ENCODE assay signal across 8 cellular contexts in genomic region chr11:1308745-1309497, GRCh38. TPM values are rescaled to one million over a fixed set of nuclear protein-coding genes. Genes with fewer than 3 reads are reported as not detected.
A peak's percentile ranks its signal among the peaks of the same experiment; 100 is the strongest.
DNase-seq lines count a peak whose midpoint lies in the region; ATAC-seq and TF ChIP-seq lines count a peak whose summit lies in the region.

No MANE protein-coding gene starts in this region.

- no peaks in the 10 kb centered on the region; the same call in 1 of the 2 replicates for H3K79me2 ChIP-seq in KMS-11 (ENCODE audit: insufficient read depth, low read depth)

- H3K4me3 ChIP-seq in KMS-11 (IDR thresholded peaks at IDR 0.05; ENCODE audit: insufficient read depth, low read depth, low read length) (no peak overlapping the region), urinary bladder (ENCODE audit: low read depth, low read length) (peak overlapping the region; percentile 97)

- H3K27me3 ChIP-seq in KMS-11 (ENCODE audit: insufficient read depth, low read depth): no peaks in the 10 kb centered on the region; the same call in 1 of the 2 replicates

- 3% methylated on average over 58 of the region's 58 CpGs for WGBS in urinary bladder

- H3K27me3 Mint-ChIP-seq in memory B cell: no peaks in the 10 kb centered on the region

- peak overlapping the region; percentile 26 for H3K4me2 ChIP-seq in KMS-11

- peak overlapping the region; percentile 98 for H3K27ac Mint-ChIP-seq in memory B cell

- H3K4me1 ChIP-seq in KMS-11 (ENCODE audit: low read depth, poor library complexity, severe bottlenecking) (peaks cover 9% of the 10 kb centered on the region), urinary bladder (ENCODE audit: insufficient read depth) (peaks cover 2% of the 10 kb centered on the region)

- H4K20me1 ChIP-seq in KMS-11 (ENCODE audit: insufficient read depth): no peaks in the 10 kb centered on the region

- no peaks in the 10 kb centered on the region for H3K9me3 Mint-ChIP-seq in memory B cell

- H3K36me3 Mint-ChIP-seq in memory B cell: peaks cover 2% of the 10 kb centered on the region

- no peaks in the 10 kb centered on the region for H3K36me3 ChIP-seq in KMS-11 (ENCODE audit: insufficient read depth)
- H3K36me3 ChIP-seq in urinary bladder (ENCODE audit: insufficient read depth): no peaks in the 10 kb centered on the region

- H3K4me3 Mint-ChIP-seq in memory B cell: peak overlapping the region; percentile 84

- H3K4me1 Mint-ChIP-seq in memory B cell: peaks cover 32% of the 10 kb centered on the region

- ATAC-seq in GM21717 (IDR thresholded peaks at IDR 0.05; ENCODE audit: unreplicated experiment): peak; percentile 44
- peak; percentile 13 for ATAC-seq in memory B cell (ENCODE audit: low read depth)

- DNase-seq in GM10266 (ENCODE audit: extremely low spot score) (peak; percentile 66), caudate nucleus (lab: John Stamatoyannopoulos, UW) (no peak), memory B cell (ENCODE audit: low spot score in 2 of 2) (peak in 1 of 2 donors; percentile 58), HT-29 (ENCODE audit: low spot score) (no peak), NCI-H2196 treated with DMSO at 0.1 percent for 48 hours (lab: John Stamatoyannopoulos, UW; ENCODE audit: unreplicated experiment) (no peak)

- TF ChIP-seq CTCF in GM10266 (IDR thresholded peaks at IDR 0.05; ENCODE audit: control insufficient read depth, insufficient read depth, low read depth, missing control alignments) (no peak), KMS-11 (conservative IDR thresholded peaks at IDR 0.05; ENCODE audit: low read depth, low read length) (no peak)

- H3K9ac ChIP-seq in KMS-11: peak overlapping the region; percentile 78; the same call in 1 of the 2 replicates

- H3K27ac ChIP-seq in KMS-11 (no peak overlapping the region), caudate nucleus (ENCODE audit: low read depth, low read length) (peak overlapping the region; percentile 83), urinary bladder (ENCODE audit: low read depth) (peak overlapping the region; percentile 94)

- no peak overlapping the region; the same call in 1 of the 2 replicates for H2AFZ ChIP-seq in KMS-11 (ENCODE audit: low read depth)

RNA-seq across cellular contexts. Expression of gene TOLLIP, which starts 0.5 kb away (rescaled TPM):
- total RNA-seq in urinary bladder: 13.6 TPM
- 53.4 TPM for polyA plus RNA-seq in urinary bladder
- 53.6 and 91.6 TPM in 2 replicates for total RNA-seq in HT-29 (2014; rRNA removed; shearing (Covaris generic))
